8 cellular contexts compared by ENCODE assay signal in the genomic region with DNA sequence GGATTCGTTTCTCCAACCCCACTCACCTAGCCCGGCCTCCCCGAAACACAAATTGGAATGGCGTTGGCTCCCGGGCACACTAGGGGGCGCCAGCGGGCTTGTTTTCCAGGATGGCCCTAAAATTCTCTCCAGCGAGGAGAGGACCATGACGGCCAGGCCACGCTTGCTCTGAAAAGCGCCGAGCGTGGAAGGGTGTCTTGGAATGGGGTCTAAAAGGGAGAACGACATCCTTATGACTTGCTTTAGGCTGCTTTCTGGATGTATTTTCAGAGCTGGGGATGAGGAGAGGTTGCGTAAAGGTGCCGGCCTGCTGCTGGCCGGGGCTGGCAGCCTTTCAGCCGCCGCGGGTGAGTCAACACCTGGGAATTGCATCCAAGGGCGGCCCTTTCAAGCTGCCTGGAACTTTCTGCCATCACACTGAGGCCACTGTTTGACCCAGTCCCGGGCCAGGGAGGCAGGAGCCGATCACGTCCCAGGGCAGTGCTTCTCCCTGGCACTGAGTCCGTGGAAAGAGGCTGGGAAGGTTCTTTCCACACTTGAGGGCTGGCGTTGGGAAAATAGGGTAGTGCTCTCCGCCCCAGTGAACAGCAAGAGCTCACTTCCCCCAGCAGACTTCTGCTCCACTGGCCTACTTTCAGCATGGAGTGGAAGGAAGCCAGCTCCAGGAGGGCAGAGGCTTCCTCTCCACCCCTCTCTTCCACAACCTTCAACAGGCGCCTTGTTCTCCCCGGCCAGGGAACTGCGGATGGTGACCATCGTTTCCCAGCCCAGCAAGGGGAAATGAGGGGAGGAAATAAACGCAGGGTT.
DNase-seq lines count a peak whose midpoint lies in the region; ATAC-seq and TF ChIP-seq lines count a peak whose summit lies in the region.

No MANE protein-coding gene starts in this region.

- H3K4me3 ChIP-seq in CD4-positive, CD25-positive, alpha-beta regulatory T cell (ENCODE audit: low read depth, low read length) = no peak overlapping the region
- H3K4me3 ChIP-seq in Peyer's patch = peak overlapping the region; percentile 25 to 48 (median 36)

- H3K4me3 Mint-ChIP-seq in CD4-positive, CD25-positive, alpha-beta regulatory T cell = peak overlapping the region in 2 of 4 donors; percentile 63 to 65
- peak overlapping the region; percentile 67 to 86 (median 77) for H3K4me3 Mint-ChIP-seq in naive thymus-derived CD8-positive, alpha-beta T cell
- peak overlapping the region; percentile 79 for H3K4me3 Mint-ChIP-seq in stimulated activated memory B cell treated with anti-CD40 and anti-IgM and Interleukin-4, amounts not matched to agents 10 μg/mL and 1 μg/mL and 100 μg/mL, for 72 hours

- H3K9me3 Mint-ChIP-seq in CD4-positive, CD25-positive, alpha-beta regulatory T cell = peaks cover 0 to 4% (median 0%) of the 10 kb centered on the region in 7 donors
- H3K9me3 Mint-ChIP-seq in naive thymus-derived CD8-positive, alpha-beta T cell = peaks cover 0 to 14% (median 3%) of the 10 kb centered on the region in 9 donors
- peaks cover 3% of the 10 kb centered on the region for H3K9me3 Mint-ChIP-seq in stimulated activated memory B cell treated with anti-CD40 and anti-IgM and Interleukin-4, amounts not matched to agents 10 μg/mL and 1 μg/mL and 100 μg/mL, for 72 hours

- in situ Hi-C loops in KBM-7 (cut with MboI; ENCODE audit: low pct_unique_long_range_greater_than_20kb, low sequenced_read_pairs) = loop anchor here (25.0 kb wide), 2 partner anchors 722 to 872 kb away; no protein-coding TSS in a partner anchor

- no peak for TF ChIP-seq POLR2A in Peyer's patch (IDR thresholded peaks at IDR 0.05)

- peaks cover 0 to 18% (median 6%) of the 10 kb centered on the region in 4 donors for H3K4me1 Mint-ChIP-seq in CD4-positive, CD25-positive, alpha-beta regulatory T cell
- peaks cover 4 to 19% (median 10%) of the 10 kb centered on the region in 4 donors for H3K4me1 Mint-ChIP-seq in naive thymus-derived CD8-positive, alpha-beta T cell
- H3K4me1 Mint-ChIP-seq in stimulated activated memory B cell treated with anti-CD40 and anti-IgM and Interleukin-4, amounts not matched to agents 10 μg/mL and 1 μg/mL and 100 μg/mL, for 72 hours = peaks cover 15% of the 10 kb centered on the region

- ATAC-seq in CD4-positive, CD25-positive, alpha-beta regulatory T cell (ENCODE audit: low read depth in 2 of 2) = peak; percentile 39 to 58
- ATAC-seq in GM21367 (IDR thresholded peaks at IDR 0.05; ENCODE audit: unreplicated experiment) = peak; percentile 53
- peak; percentile 75 to 76 for ATAC-seq in naive thymus-derived CD8-positive, alpha-beta T cell
- ATAC-seq in stimulated activated memory B cell treated with anti-CD40 and anti-IgM and Interleukin-4, amounts not matched to agents 10 μg/mL and 1 μg/mL and 100 μg/mL, for 72 hours = peak; percentile 76

- no peaks in the 10 kb centered on the region for H3K9me3 ChIP-seq in CD4-positive, CD25-positive, alpha-beta regulatory T cell (ENCODE audit: control insufficient read depth in 2 of 2, low read length in 2 of 2)
- no peaks in the 10 kb centered on the region for H3K9me3 ChIP-seq in Peyer's patch

- no peaks in the 10 kb centered on the region for H3K36me3 ChIP-seq in CD4-positive, CD25-positive, alpha-beta regulatory T cell (ENCODE audit: control insufficient read depth, insufficient read depth, low read length)
- no peaks in the 10 kb centered on the region for H3K36me3 ChIP-seq in Peyer's patch

- H3K27ac Mint-ChIP-seq in CD4-positive, CD25-positive, alpha-beta regulatory T cell = no peak overlapping the region
- H3K27ac Mint-ChIP-seq in naive thymus-derived CD8-positive, alpha-beta T cell = peak overlapping the region in 1 of 10 donors; percentile 85
- peak overlapping the region; percentile 73 for H3K27ac Mint-ChIP-seq in stimulated activated memory B cell treated with anti-CD40 and anti-IgM and Interleukin-4, amounts not matched to agents 10 μg/mL and 1 μg/mL and 100 μg/mL, for 72 hours

- no peaks in the 10 kb centered on the region for H3K36me3 Mint-ChIP-seq in CD4-positive, CD25-positive, alpha-beta regulatory T cell
- peaks cover 0 to 8% (median 7%) of the 10 kb centered on the region in 3 donors for H3K36me3 Mint-ChIP-seq in naive thymus-derived CD8-positive, alpha-beta T cell
- H3K36me3 Mint-ChIP-seq in stimulated activated memory B cell treated with anti-CD40 and anti-IgM and Interleukin-4, amounts not matched to agents 10 μg/mL and 1 μg/mL and 100 μg/mL, for 72 hours = no peaks in the 10 kb centered on the region

- TF ChIP-seq CTCF in Peyer's patch (IDR thresholded peaks at IDR 0.05) = peak; percentile 71 to 94 (median 92)

- POLR2A ChIA-PET in naive thymus-derived CD8-positive, alpha-beta T cell (lab: Charles Lee) = no interaction called here

- H3K4me1 ChIP-seq in CD4-positive, CD25-positive, alpha-beta regulatory T cell (ENCODE audit: control insufficient read depth, insufficient read depth, low read length, poor library complexity, severe bottlenecking) = peaks cover 7% of the 10 kb centered on the region
- peaks cover 0 to 11% (median 4%) of the 10 kb centered on the region in 4 donors for H3K4me1 ChIP-seq in Peyer's patch

- H3K27me3 Mint-ChIP-seq in CD4-positive, CD25-positive, alpha-beta regulatory T cell = peaks cover 39% of the 10 kb centered on the region
- peaks cover 0 to 37% (median 19%) of the 10 kb centered on the region in 5 donors for H3K27me3 Mint-ChIP-seq in naive thymus-derived CD8-positive, alpha-beta T cell
- H3K27me3 Mint-ChIP-seq in stimulated activated memory B cell treated with anti-CD40 and anti-IgM and Interleukin-4, amounts not matched to agents 10 μg/mL and 1 μg/mL and 100 μg/mL, for 72 hours = peaks cover 46% of the 10 kb centered on the region

- H3K27ac ChIP-seq in CD4-positive, CD25-positive, alpha-beta regulatory T cell (ENCODE audit: insufficient read depth, low read length, poor library complexity, severe bottlenecking) = no peak overlapping the region
- peak overlapping the region; percentile 55 to 90 (median 79) for H3K27ac ChIP-seq in Peyer's patch

- DNase-seq in CD4-positive, CD25-positive, alpha-beta regulatory T cell = peak; percentile 48 to 68 (median 62)
- peak; percentile 92 for DNase-seq in KBM-7
- DNase-seq in Peyer's patch = peak; percentile 72 to 93 (median 92)
- peak; percentile 62 to 73 for DNase-seq in activated T-helper 1 cell treated with anti-CD3 and anti-CD28 coated beads, Interleukin-2, amount 50 U/mL, for 16 hours (ENCODE audit: low read depth in 1 of 2, low spot score in 1 of 2)
- peak; percentile 96 for DNase-seq in fibroblast of gingiva (ENCODE audit: low read depth)
- DNase-seq in naive thymus-derived CD8-positive, alpha-beta T cell = peak; percentile 54 to 88 (median 76)

- H3K27me3 ChIP-seq in CD4-positive, CD25-positive, alpha-beta regulatory T cell (ENCODE audit: control insufficient read depth, insufficient read depth, low read length) = peaks cover 9% of the 10 kb centered on the region
- no peaks in the 10 kb centered on the region for H3K27me3 ChIP-seq in Peyer's patch
